Comparison of ENCODE assay signal across 24 cellular contexts in the genomic region with DNA sequence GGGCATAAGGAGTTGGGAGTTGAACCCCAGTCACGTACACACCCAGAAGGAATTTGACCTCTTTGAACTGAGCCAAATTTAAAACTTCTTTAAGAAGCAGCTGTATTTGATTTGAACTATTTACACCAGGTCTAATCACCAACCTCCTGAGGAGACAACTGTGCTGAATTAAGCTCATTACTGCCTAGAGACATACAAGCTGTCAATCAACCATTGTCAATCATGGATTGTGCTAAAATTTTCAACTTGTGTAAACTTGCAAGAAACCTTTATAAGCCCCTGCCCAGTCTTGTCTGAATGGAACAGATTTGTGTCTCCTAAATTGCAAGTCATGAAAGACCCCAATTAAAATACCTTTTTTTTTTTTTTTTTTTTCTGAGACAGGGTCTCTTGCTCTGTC.
"Had no signal": no experiment of that assay in that cellular context is flagged by ENCODE, and none has a peak within 500 bp of the region (broad histone marks: within the 10 kb centered on the region; RNA-seq: fewer than 3 reads in every experiment).

No MANE protein-coding gene starts in this region.

- H3K4me3 ChIP-seq: left lung, lower lobe of right lung, pancreas, prostate gland, spleen, tibial nerve, uterus had no signal

- H3K27me3 ChIP-seq: left lung, pancreas, spleen, tibial nerve, uterus had no signal

- FAIRE-seq: islet of Langerhans, kidney, pancreas, small intestine had no signal

- H3K9me3 ChIP-seq: pancreas, prostate gland, uterus had no signal

- H3K36me3 ChIP-seq: left lung, lower lobe of right lung, pancreas, prostate gland, spleen, tibial nerve, uterus had no signal

- ATAC-seq: left colon; left lung; lower lobe of right lung; naive thymus-derived CD8-positive, alpha-beta T cell; pancreas; right cardiac atrium; sciatic nerve; stimulated activated effector memory CD8-positive, alpha-beta T cell treated with anti-CD3 and anti-CD28 coated beads, Interleukin-12 subunit alpha, Interleukin-12 subunit beta, amount 100 ng/mL, for 72 hours had no signal

- H3K27ac ChIP-seq: left lung, lower lobe of right lung, pancreas, prostate gland, spleen, tibial nerve, uterus had no signal

- H3K4me1 ChIP-seq: left lung, lower lobe of right lung, pancreas, prostate gland, spleen, tibial nerve, uterus had no signal

- DNase-seq: hypothalamus; immature natural killer cell; kidney; left colon; left lung; lower lobe of right lung; mammary epithelial cell; mesenchymal stem cell; naive thymus-derived CD8-positive, alpha-beta T cell; nucleus accumbens; pancreas; posterior cingulate gyrus; retina; right cardiac atrium; small intestine; spleen; stimulated activated CD4-positive, alpha-beta T cell treated with anti-CD3 and anti-CD28 coated beads, Interleukin-4, amount 100 ng/mL, for 24 hours; stimulated activated naive CD4-positive, alpha-beta T cell; uterus had no signal
